Comparison of ENCODE assay signal across 29 cellular contexts in genomic region chr10:88530629-88531382, GRCh38. TPM values are rescaled to one million over a fixed set of nuclear protein-coding genes. Genes with fewer than 3 reads are reported as not detected.
"Had no signal": no experiment of that assay in that cellular context is flagged by ENCODE, and none has a peak within 500 bp of the region (broad histone marks: within the 10 kb centered on the region; RNA-seq: fewer than 3 reads in every experiment).

No MANE protein-coding gene starts in this region.

- H3K27ac ChIP-seq: esophagus squamous epithelium, psoas muscle, sigmoid colon, testis, tibial artery had no signal

- H3K4me3 ChIP-seq: esophagus squamous epithelium, psoas muscle, sigmoid colon, spleen, testis, tibial artery had no signal

- H3K4me1 ChIP-seq: psoas muscle, sigmoid colon, spleen, testis had no signal

- DNase-seq: cortex of kidney; effector memory CD8-positive, alpha-beta T cell; erythroblast; esophagus squamous epithelium; foreskin melanocyte; hypothalamus; immature natural killer cell; mesenchymal stem cell; midbrain; naive thymus-derived CD4-positive, alpha-beta T cell; nephron progenitor cell; nucleus accumbens; posterior cingulate gyrus; psoas muscle; right cardiac atrium; sigmoid colon; spleen; stimulated activated CD4-positive, alpha-beta T cell treated with anti-CD3 and anti-CD28 coated beads, Interleukin-4, amount 100 ng/mL, for 4 hours; stimulated activated naive CD8-positive, alpha-beta T cell treated with anti-CD3 and anti-CD28 coated beads, Interleukin-15, Interleukin-2, amounts not matched to agents 100 U/mL and 50 U/mL, for 24 hours; substantia nigra; testis; tibial artery had no signal

- H3K36me3 ChIP-seq: esophagus squamous epithelium, sigmoid colon, spleen, tibial artery had no signal

- H3K27me3 ChIP-seq: esophagus squamous epithelium, sigmoid colon, spleen, testis, tibial artery had no signal

- ATAC-seq: effector memory CD8-positive, alpha-beta T cell; naive thymus-derived CD4-positive, alpha-beta T cell; psoas muscle; right cardiac atrium; stimulated activated memory B cell treated with anti-CD40 and anti-IgM and Interleukin-4, amounts not matched to agents 10 μg/mL and 1 μg/mL and 100 μg/mL, for 72 hours; stimulated activated naive CD8-positive, alpha-beta T cell treated with anti-CD3 and anti-CD28 coated beads, Interleukin-15, Interleukin-2, amounts not matched to agents 100 U/mL and 50 U/mL, for 24 hours had no signal

- H3K9me3 ChIP-seq: esophagus squamous epithelium, psoas muscle, sigmoid colon, spleen, testis, tibial artery had no signal

- FAIRE-seq: keratinocyte, urothelium cell line had no signal

RNA-seq across cellular contexts. Expression of gene LIPJ, which starts 55.8 kb away (rescaled TPM):
- total RNA-seq: dermis microvascular lymphatic vessel endothelial cell, lung microvascular endothelial cell, mucosa of gallbladder, osteocyte had no signal
- polyA plus RNA-seq: naive thymus-derived CD4-positive, alpha-beta T cell had no signal
